In the genomic region with DNA sequence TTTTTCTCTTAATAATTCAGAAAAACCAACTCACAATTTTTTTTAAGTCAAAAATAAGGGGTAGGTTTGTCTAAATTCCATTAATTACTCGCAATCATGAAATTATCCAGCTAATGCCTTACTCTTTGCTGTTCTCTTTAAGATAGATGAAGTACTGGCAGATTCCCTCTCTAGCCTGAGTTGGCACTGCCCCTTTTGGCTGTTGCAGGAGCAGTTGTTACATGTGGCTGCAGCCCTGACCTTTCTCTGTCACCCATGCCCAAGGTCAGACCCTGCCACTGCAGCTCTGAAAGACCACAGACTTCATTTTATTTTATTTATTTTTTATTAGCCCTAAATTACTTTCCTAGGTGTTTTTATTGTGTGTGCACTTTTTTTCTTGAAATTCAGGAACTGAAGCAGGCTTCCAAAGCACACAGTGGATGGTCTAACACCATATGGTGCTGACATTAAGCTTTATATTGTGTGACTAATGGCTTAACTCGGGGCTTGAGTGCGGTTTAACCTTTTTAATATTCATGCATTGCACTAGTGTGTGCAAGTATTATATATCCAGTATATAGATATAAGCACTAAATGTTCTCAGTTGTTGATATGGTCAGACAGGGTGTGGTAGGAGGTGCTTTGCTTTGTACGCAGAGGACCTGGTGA, we compare ENCODE assay signal across 9 cellular contexts.
"Had no signal": no experiment of that assay in that cellular context is flagged by ENCODE, and none has a peak within 500 bp of the region (broad histone marks: within the 10 kb centered on the region; RNA-seq: fewer than 3 reads in every experiment).

No MANE protein-coding gene starts in this region.

- H3K4me3 ChIP-seq: breast epithelium, esophagus muscularis mucosa, gastroesophageal sphincter, lower lobe of right lung, thyroid gland had no signal

- DNase-seq: activated CD4-positive, alpha-beta T cell treated with anti-CD3 and anti-CD28 coated beads, Interleukin-2, amount 50 U/mL, for 48 hours; activated gamma-delta T cell; effector memory CD4-positive, alpha-beta T cell; lower lobe of right lung; stimulated activated naive CD4-positive, alpha-beta T cell; thyroid gland had no signal

- H3K36me3 ChIP-seq: breast epithelium, esophagus muscularis mucosa, gastroesophageal sphincter, lower lobe of right lung, thyroid gland had no signal

- ATAC-seq: gastroesophageal sphincter, lower lobe of right lung had no signal

- H3K9me3 ChIP-seq: breast epithelium, esophagus muscularis mucosa, gastroesophageal sphincter, lower lobe of right lung, thyroid gland had no signal

- H3K27me3 ChIP-seq: breast epithelium, esophagus muscularis mucosa, gastroesophageal sphincter, thyroid gland had no signal

- H3K27ac ChIP-seq: breast epithelium, esophagus muscularis mucosa, gastroesophageal sphincter, lower lobe of right lung, thyroid gland had no signal

- H3K4me1 ChIP-seq: breast epithelium, esophagus muscularis mucosa, gastroesophageal sphincter, lower lobe of right lung, thyroid gland had no signal
